Comparison of ENCODE assay signal across 15 cellular contexts in genomic region chr1:39877980-39878956, GRCh38. TPM values are rescaled to one million over a fixed set of nuclear protein-coding genes. Genes with fewer than 3 reads are reported as not detected.
DNase-seq lines count a peak whose midpoint lies in the region; ATAC-seq and TF ChIP-seq lines count a peak whose summit lies in the region.
"Had no signal": no experiment of that assay in that cellular context is flagged by ENCODE, and none has a peak within 500 bp of the region (broad histone marks: within the 10 kb centered on the region; RNA-seq: fewer than 3 reads in every experiment).

No MANE protein-coding gene starts in this region.

- no peaks in the 10 kb centered on the region for H3K9me3 Mint-ChIP-seq in GM23338
- H3K9me3 Mint-ChIP-seq: immature natural killer cell had no signal

- no peak for TF ChIP-seq CTCF in GM23338 (conservative IDR thresholded peaks at IDR 0.05; ENCODE audit: low read depth in 2 of 2)
- TF ChIP-seq CTCF in heart right ventricle (IDR thresholded peaks at IDR 0.05), result no peak
- TF ChIP-seq CTCF in prostate gland (IDR thresholded peaks at IDR 0.05), result no peak

- H3K27me3 ChIP-seq in GM23338 (ENCODE audit: insufficient read depth) (no peaks in the 10 kb centered on the region), heart right ventricle (no peaks in the 10 kb centered on the region), prostate gland (replicated peaks; ENCODE audit: insufficient read depth) (no peaks in the 10 kb centered on the region)
- H3K27me3 ChIP-seq: BE2C, pancreas, SJSA1 had no signal

- ATAC-seq in GM23338 (peak; percentile 84), heart right ventricle (peak in 6 of 8 donors; percentile 33 to 69 (median 62)), HG03469 (IDR thresholded peaks at IDR 0.05; ENCODE audit: unreplicated experiment) (no peak)

- H3K4me1 ChIP-seq in GM23338 (ENCODE audit: insufficient read depth) (peaks cover 30% of the 10 kb centered on the region), heart right ventricle (peaks cover 0 to 69% (median 42%) of the 10 kb centered on the region in 9 donors), prostate gland (replicated peaks) (peaks cover 16% of the 10 kb centered on the region)
- H3K4me1 ChIP-seq: BE2C had no signal

- peaks cover 22% of the 10 kb centered on the region for H3K36me3 Mint-ChIP-seq in GM23338 (ENCODE audit: low read depth)

- H3K27ac ChIP-seq in GM23338 (ENCODE audit: low read depth) (no peak overlapping the region), SK-N-MC (peak overlapping the region; percentile 71; the same call in 1 of the 2 replicates), heart right ventricle (peak overlapping the region in 9 of 10 donors; percentile 60 to 80 (median 68)), prostate gland (peak overlapping the region; percentile 9 to 75)
- H3K27ac ChIP-seq: SJSA1 had no signal

- DNase-seq in GM23338 (ENCODE audit: low spot score) (peak; percentile 68), SK-N-MC (ENCODE audit: low read depth, low spot score) (no peak), heart right ventricle (no peak), prostate gland (ENCODE audit: low spot score) (no peak), KG1 (lab: John Stamatoyannopoulos, UW) (no peak), NCI-H1105 (lab: John Stamatoyannopoulos, UW) (no peak), NCI-H524 (lab: John Stamatoyannopoulos, UW) (no peak)
- DNase-seq: activated naive CD4-positive, alpha-beta T cell; BE2C; effector memory CD4-positive, alpha-beta T cell; immature natural killer cell; MM.1S; pancreas had no signal

- H3K4me1 Mint-ChIP-seq in GM23338, result peaks cover 40% of the 10 kb centered on the region

- WGBS in heart right ventricle, 2 donors, result 43 to 49% methylated on average over 2 of the region's 2 CpGs
- 58% methylated on average over 2 of the region's 2 CpGs for WGBS in prostate gland

- H3K9me3 ChIP-seq in SK-N-MC (ENCODE audit: low read depth, low read length), result no peaks in the 10 kb centered on the region
- H3K9me3 ChIP-seq in heart right ventricle, result no peaks in the 10 kb centered on the region
- no peaks in the 10 kb centered on the region for H3K9me3 ChIP-seq in prostate gland
- H3K9me3 ChIP-seq: BE2C, pancreas, SJSA1 had no signal

- H3K4me3 Mint-ChIP-seq in GM23338, result peak overlapping the region; percentile 12; the same call in 1 of the 3 replicates
- H3K4me3 Mint-ChIP-seq: immature natural killer cell had no signal

- H3K27me3 Mint-ChIP-seq in GM23338 (ENCODE audit: insufficient read depth, low read depth, poor library complexity), result peaks cover 11% of the 10 kb centered on the region

- peaks cover 98% of the 10 kb centered on the region for H3K79me2 ChIP-seq in GM23338 (replicated peaks; ENCODE audit: insufficient read depth)

- no peak overlapping the region for H3K27ac Mint-ChIP-seq in GM23338

- no peaks in the 10 kb centered on the region for H3F3A ChIP-seq in GM23338 (replicated peaks; ENCODE audit: low read depth)

- H3K4me3 ChIP-seq in GM23338 (no peak overlapping the region), SK-N-MC (no peak overlapping the region), heart right ventricle (no peak overlapping the region), prostate gland (no peak overlapping the region)
- H3K4me3 ChIP-seq: pancreas, SJSA1 had no signal

- H3K36me3 ChIP-seq in GM23338 (ENCODE audit: insufficient read depth) (no peaks in the 10 kb centered on the region; the same call in 1 of the 2 replicates), SK-N-MC (ENCODE audit: insufficient read depth, low read length) (peaks cover 28% of the 10 kb centered on the region), heart right ventricle (peaks cover 0 to 5% (median 0%) of the 10 kb centered on the region in 9 donors), prostate gland (no peaks in the 10 kb centered on the region)
- H3K36me3 ChIP-seq: BE2C, pancreas had no signal

- no peak for TF ChIP-seq POLR2A in prostate gland (IDR thresholded peaks at IDR 0.05)

- peaks cover 71% of the 10 kb centered on the region for H4K20me1 ChIP-seq in GM23338 (replicated peaks; ENCODE audit: insufficient read depth)

- no peaks in the 10 kb centered on the region for H3K9me2 ChIP-seq in GM23338 (ENCODE audit: insufficient read depth)

- peak overlapping the region; percentile 12 for H3K4me2 ChIP-seq in GM23338

- intact Hi-C loops in heart right ventricle (cut with DNase I) (no loop called here), prostate gland (cut with DNase I) (no loop called here)

- H2AFZ ChIP-seq in GM23338, result no peak overlapping the region

- H3K9ac ChIP-seq in SK-N-MC (ENCODE audit: insufficient read length), result no peak overlapping the region

TF ChIP-seq in GM23338, 12 proteins besides CTCF, POLR2A, EP300 and RAD21:
- TF ChIP-seq EZH2 (IDR thresholded peaks at IDR 0.05; ENCODE audit: low read depth, unreplicated experiment) (no peak), STAT1 (IDR thresholded peaks at IDR 0.05; ENCODE audit: unreplicated experiment) (no peak), NANOG (IDR thresholded peaks at IDR 0.05; ENCODE audit: borderline replicate concordance) (no peak), CREB1 (CRISPR knock-in tag; IDR thresholded peaks at IDR 0.05; ENCODE audit: low read depth) (no peak)
- TF ChIP-seq, protein P1, sequence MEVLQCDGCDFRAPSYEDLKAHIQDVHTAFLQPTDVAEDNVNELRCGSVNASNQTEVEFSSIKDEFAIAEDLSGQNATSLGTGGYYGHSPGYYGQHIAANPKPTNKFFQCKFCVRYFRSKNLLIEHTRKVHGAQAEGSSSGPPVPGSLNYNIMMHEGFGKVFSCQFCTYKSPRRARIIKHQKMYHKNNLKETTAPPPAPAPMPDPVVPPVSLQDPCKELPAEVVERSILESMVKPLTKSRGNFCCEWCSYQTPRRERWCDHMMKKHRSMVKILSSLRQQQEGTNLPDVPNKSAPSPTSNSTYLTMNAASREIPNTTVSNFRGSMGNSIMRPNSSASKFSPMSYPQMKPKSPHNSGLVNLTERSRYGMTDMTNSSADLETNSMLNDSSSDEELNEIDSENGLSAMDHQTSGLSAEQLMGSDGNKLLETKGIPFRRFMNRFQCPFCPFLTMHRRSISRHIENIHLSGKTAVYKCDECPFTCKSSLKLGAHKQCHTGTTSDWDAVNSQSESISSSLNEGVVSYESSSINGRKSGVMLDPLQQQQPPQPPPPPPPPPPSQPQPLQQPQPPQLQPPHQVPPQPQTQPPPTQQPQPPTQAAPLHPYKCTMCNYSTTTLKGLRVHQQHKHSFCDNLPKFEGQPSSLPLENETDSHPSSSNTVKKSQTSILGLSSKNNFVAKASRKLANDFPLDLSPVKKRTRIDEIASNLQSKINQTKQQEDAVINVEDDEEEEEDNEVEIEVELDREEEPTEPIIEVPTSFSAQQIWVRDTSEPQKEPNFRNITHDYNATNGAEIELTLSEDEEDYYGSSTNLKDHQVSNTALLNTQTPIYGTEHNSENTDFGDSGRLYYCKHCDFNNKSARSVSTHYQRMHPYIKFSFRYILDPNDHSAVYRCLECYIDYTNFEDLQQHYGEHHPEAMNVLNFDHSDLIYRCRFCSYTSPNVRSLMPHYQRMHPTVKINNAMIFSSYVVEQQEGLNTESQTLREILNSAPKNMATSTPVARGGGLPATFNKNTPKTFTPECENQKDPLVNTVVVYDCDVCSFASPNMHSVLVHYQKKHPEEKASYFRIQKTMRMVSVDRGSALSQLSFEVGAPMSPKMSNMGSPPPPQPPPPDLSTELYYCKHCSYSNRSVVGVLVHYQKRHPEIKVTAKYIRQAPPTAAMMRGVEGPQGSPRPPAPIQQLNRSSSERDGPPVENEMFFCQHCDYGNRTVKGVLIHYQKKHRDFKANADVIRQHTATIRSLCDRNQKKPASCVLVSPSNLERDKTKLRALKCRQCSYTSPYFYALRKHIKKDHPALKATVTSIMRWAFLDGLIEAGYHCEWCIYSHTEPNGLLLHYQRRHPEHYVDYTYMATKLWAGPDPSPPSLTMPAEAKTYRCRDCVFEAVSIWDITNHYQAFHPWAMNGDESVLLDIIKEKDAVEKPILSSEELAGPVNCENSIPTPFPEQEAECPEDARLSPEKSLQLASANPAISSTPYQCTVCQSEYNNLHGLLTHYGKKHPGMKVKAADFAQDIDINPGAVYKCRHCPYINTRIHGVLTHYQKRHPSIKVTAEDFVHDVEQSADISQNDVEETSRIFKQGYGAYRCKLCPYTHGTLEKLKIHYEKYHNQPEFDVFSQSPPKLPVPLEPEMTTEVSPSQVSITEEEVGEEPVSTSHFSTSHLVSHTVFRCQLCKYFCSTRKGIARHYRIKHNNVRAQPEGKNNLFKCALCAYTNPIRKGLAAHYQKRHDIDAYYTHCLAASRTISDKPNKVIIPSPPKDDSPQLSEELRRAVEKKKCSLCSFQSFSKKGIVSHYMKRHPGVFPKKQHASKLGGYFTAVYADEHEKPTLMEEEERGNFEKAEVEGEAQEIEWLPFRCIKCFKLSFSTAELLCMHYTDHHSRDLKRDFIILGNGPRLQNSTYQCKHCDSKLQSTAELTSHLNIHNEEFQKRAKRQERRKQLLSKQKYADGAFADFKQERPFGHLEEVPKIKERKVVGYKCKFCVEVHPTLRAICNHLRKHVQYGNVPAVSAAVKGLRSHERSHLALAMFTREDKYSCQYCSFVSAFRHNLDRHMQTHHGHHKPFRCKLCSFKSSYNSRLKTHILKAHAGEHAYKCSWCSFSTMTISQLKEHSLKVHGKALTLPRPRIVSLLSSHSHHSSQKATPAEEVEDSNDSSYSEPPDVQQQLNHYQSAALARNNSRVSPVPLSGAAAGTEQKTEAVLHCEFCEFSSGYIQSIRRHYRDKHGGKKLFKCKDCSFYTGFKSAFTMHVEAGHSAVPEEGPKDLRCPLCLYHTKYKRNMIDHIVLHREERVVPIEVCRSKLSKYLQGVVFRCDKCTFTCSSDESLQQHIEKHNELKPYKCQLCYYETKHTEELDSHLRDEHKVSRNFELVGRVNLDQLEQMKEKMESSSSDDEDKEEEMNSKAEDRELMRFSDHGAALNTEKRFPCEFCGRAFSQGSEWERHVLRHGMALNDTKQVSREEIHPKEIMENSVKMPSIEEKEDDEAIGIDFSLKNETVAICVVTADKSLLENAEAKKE (CRISPR knock-in tag; IDR thresholded peaks at IDR 0.05), result no peak

RNA-seq across cellular contexts. Expression of gene TRIT1, which starts 5.0 kb away (rescaled TPM):
- total RNA-seq in GM23338 (2014; rRNA removed; shearing (Covaris generic)), result 31.0 and 31.8 TPM in 2 replicates
- 19.4 and 24.3 TPM in 2 replicates for polyA plus RNA-seq in GM23338 (2016; fragmentation: Nextera tagmentation; extraction: Ambion mirVana)
- 10 to 100 TPM; 12.3 to 21.8 (median 16.8) TPM for total RNA-seq in heart right ventricle
- 10 to 100 TPM; 11.4 to 23.6 TPM for polyA plus RNA-seq in heart right ventricle
- 10 to 100 TPM; 23.2 to 35.5 TPM for total RNA-seq in prostate gland

RNA-seq across cellular contexts. Expression of gene MYCL, which starts 23.4 kb away (rescaled TPM):
- total RNA-seq in GM23338 (2014; rRNA removed; shearing (Covaris generic)), result 38.8 and 41.1 TPM in 2 replicates
- 8.2 and 9.1 TPM in 2 replicates for polyA plus RNA-seq in GM23338 (2016; fragmentation: Nextera tagmentation; extraction: Ambion mirVana)
- total RNA-seq in heart right ventricle, result 1 to 10 TPM in 2 of 10 donors, under 1 TPM in 8; 0.30 to 2.5 (median 0.76) TPM
- under 1 TPM; 0.07 to 0.13 TPM for polyA plus RNA-seq in heart right ventricle
- total RNA-seq in prostate gland, result 10 to 100 TPM; 14.5 to 19.7 TPM

Comparison
In these comparisons a context has a peak if more than half of its experiments do, and no peak if none do; other contexts are left out.
1. RNA of gene MYCL, which starts 23.4 kb away (total RNA-seq): 38.8 to 41.1 TPM in GM23338 and 14.5 to 19.7 TPM in prostate gland; 0.30 to 2.5 TPM in heart right ventricle; every median in the first group is over 4 times any median in the second.